11 cellular contexts compared by ENCODE assay signal in genomic region chr21:41664881-41665765, GRCh38.
DNase-seq lines count a peak whose midpoint lies in the region; TF ChIP-seq lines count a peak whose summit lies in the region.
"Had no signal": no experiment of that assay in that cellular context is flagged by ENCODE, and none has a peak within 500 bp of the region (broad histone marks: within the 10 kb centered on the region; RNA-seq: fewer than 3 reads in every experiment).

No MANE protein-coding gene starts in this region.

- POLR2A ChIA-PET in SK-N-SH (lab: Yijun Ruan, JAX): no interaction called here
- POLR2A ChIA-PET in HEK293T (lab: Yijun Ruan, JAX): no interaction called here

- no peak overlapping the region for H4K91ac ChIP-seq in neuronal stem cell (ENCODE audit: low read depth, low read length, poor library complexity)

- no peaks in the 10 kb centered on the region for H3K9me2 ChIP-seq in SK-N-SH

- H3K23ac ChIP-seq in neuronal stem cell (ENCODE audit: low read depth, low read length, poor library complexity): peak overlapping the region; percentile 40

- peak overlapping the region; percentile 28 for H2BK120ac ChIP-seq in neuronal stem cell (ENCODE audit: low read depth, low read length)

- H2AFZ ChIP-seq in SK-N-SH (ENCODE audit: low read depth) (peak overlapping the region; percentile 68), neuronal stem cell (ENCODE audit: low read length) (peak overlapping the region; percentile 57)

- peak overlapping the region; percentile 35 for H2BK15ac ChIP-seq in neuronal stem cell (ENCODE audit: low read length)

- H3K27ac ChIP-seq in SK-N-SH (ENCODE audit: low read depth in 2 of 2, low read length in 1 of 2) (no peak overlapping the region), neuronal stem cell (replicated peaks; ENCODE audit: low read length) (no peak overlapping the region), testis (no peak overlapping the region)

- TF ChIP-seq RAD21 in SK-N-SH (IDR thresholded peaks at IDR 0.05; ENCODE audit: low read length): no peak

- peak overlapping the region; percentile 76 for H2AK5ac ChIP-seq in neuronal stem cell (ENCODE audit: low read depth, low read length)

- H3F3A ChIP-seq in SK-N-SH (replicated peaks; ENCODE audit: insufficient read depth): no peaks in the 10 kb centered on the region

- H3K4me1 ChIP-seq in SK-N-SH (ENCODE audit: control insufficient read depth in 1 of 2, insufficient read depth in 2 of 2, low read depth in 1 of 2, low read length in 1 of 2) (peaks cover 0 to 5% of the 10 kb centered on the region in 2 experiments; a peak in 1 of 4 replicates), neuronal stem cell (ENCODE audit: control insufficient read depth in 2 of 2, insufficient read depth in 1 of 2, low read depth in 1 of 2, low read length in 2 of 2) (peaks cover 16 to 17% of the 10 kb centered on the region in 2 donors), testis (peaks cover 3% of the 10 kb centered on the region)

- 69% methylated on average over 14 of the region's 32 CpGs for WGBS in SK-N-SH (ENCODE audit: low lambda C conversion rate)
- no CpG with 5 or more reads among the region's 32 CpGs for WGBS in neuronal stem cell (ENCODE audit: extremely low coverage in 2 of 2, insufficient read length in 2 of 2, insufficient replicate concordance in 1 of 2), 2 donors
- 69 to 75% methylated on average over 24 to 29 of the region's 32 CpGs for WGBS in testis, 2 donors

- H3K9ac ChIP-seq in SK-N-SH: no peak overlapping the region
- H3K9ac ChIP-seq in neuronal stem cell (ENCODE audit: low read depth, low read length, poor library complexity): no peak overlapping the region

- H3K79me2 ChIP-seq in SK-N-SH (ENCODE audit: insufficient read depth): no peaks in the 10 kb centered on the region

- H3K4me3 ChIP-seq in SK-N-SH (ENCODE audit: low read depth in 2 of 2, low read length in 1 of 2) (no peak overlapping the region), fibroblast of villous mesenchyme (ENCODE audit: low read depth, low read length) (no peak overlapping the region), neuronal stem cell (ENCODE audit: low read length in 2 of 2) (no peak overlapping the region), testis (no peak overlapping the region)

- H3K9me3 ChIP-seq in SK-N-SH (no peaks in the 10 kb centered on the region), neuronal stem cell (replicated peaks in 1 of 2; ENCODE audit: control insufficient read depth in 2 of 2, insufficient read depth in 1 of 2, low read depth in 1 of 2, low read length in 2 of 2) (no peaks in the 10 kb centered on the region), testis (no peaks in the 10 kb centered on the region)

- peak overlapping the region; percentile 37 for H3K4ac ChIP-seq in neuronal stem cell (ENCODE audit: low read length)

- peak overlapping the region; percentile 80 for H3K18ac ChIP-seq in neuronal stem cell (ENCODE audit: low read length)

- no peak for TF ChIP-seq POLR2A in testis (IDR thresholded peaks at IDR 0.05)

- CTCF ChIA-PET in SK-N-SH (lab: Yijun Ruan, JAX): interaction anchor here (0.6 kb wide), 1 partner anchor 223 kb away, joined by 3 read pairs; no protein-coding TSS in a partner anchor
- CTCF ChIA-PET in HEK293T (lab: Yijun Ruan, JAX): no interaction called here

- H3K14ac ChIP-seq in neuronal stem cell (ENCODE audit: low read length): peak overlapping the region; percentile 51

- H3K27me3 ChIP-seq in SK-N-SH (ENCODE audit: insufficient read depth) (no peaks in the 10 kb centered on the region), neuronal stem cell (ENCODE audit: control insufficient read depth in 3 of 3, insufficient read depth in 3 of 3, low read depth in 1 of 3, low read length in 3 of 3) (no peaks in the 10 kb centered on the region), testis (no peaks in the 10 kb centered on the region)

- H2BK12ac ChIP-seq in neuronal stem cell (ENCODE audit: low read length): peak overlapping the region; percentile 69

- H2BK5ac ChIP-seq in neuronal stem cell (ENCODE audit: low read length): no peak overlapping the region

- no peak for TF ChIP-seq EP300 in SK-N-SH (IDR thresholded peaks at IDR 0.05; ENCODE audit: borderline replicate concordance in 1 of 2, low read depth in 1 of 2, low read length in 1 of 2)

- TF ChIP-seq CTCF in SK-N-SH (IDR thresholded peaks at IDR 0.05): no peak
- no peak for TF ChIP-seq CTCF in fibroblast of villous mesenchyme (IDR thresholded peaks at IDR 0.05; ENCODE audit: insufficient read depth, low read depth, low read length)
- no peak for TF ChIP-seq CTCF in GM13976 (IDR thresholded peaks at IDR 0.05; ENCODE audit: borderline replicate concordance, control extremely low read depth, extremely low read depth, insufficient read depth, missing control alignments)
- TF ChIP-seq CTCF in testis (IDR thresholded peaks at IDR 0.05): no peak

- DNase-seq in CD1c-positive myeloid dendritic cell (ENCODE audit: extremely low spot score) (peak; percentile 22), SK-N-SH (no peak), fibroblast of villous mesenchyme (ENCODE audit: low read depth) (peak; percentile 42), neuronal stem cell (ENCODE audit: low spot score) (no peak), GM13976 (ENCODE audit: low spot score) (no peak), testis (no peak), HEK293T (ENCODE audit: extremely low spot score) (no peak), NCI-H2196 treated with DMSO at 0.1 percent for 48 hours (lab: John Stamatoyannopoulos, UW; ENCODE audit: unreplicated experiment) (no peak)
- DNase-seq: activated CD4-positive, CD25-positive, alpha-beta regulatory T cell treated with anti-CD3 and anti-CD28 coated beads, Interleukin-2, amount 50 U/mL, for 72 hours; CD4-positive, CD25-positive, alpha-beta regulatory T cell; NCI-H1105 treated with DMSO at 0.1 percent for 48 hours had no signal

- H3K79me1 ChIP-seq in neuronal stem cell (ENCODE audit: low read depth, low read length): no peaks in the 10 kb centered on the region

- in situ Hi-C loops in GM13976 (cut with MboI; ENCODE audit: low sequenced_read_pairs, unreplicated experiment): no loop called here

- H3K4me2 ChIP-seq in SK-N-SH: peak overlapping the region; percentile 33; the same call in 1 of the 2 replicates
- peak overlapping the region; percentile 15 for H3K4me2 ChIP-seq in neuronal stem cell (ENCODE audit: insufficient read depth, low read length, poor library complexity, severe bottlenecking)

- H3K36me3 ChIP-seq in SK-N-SH (replicated peaks in 1 of 2; ENCODE audit: control insufficient read depth in 1 of 2, insufficient read depth in 2 of 2, low read length in 1 of 2): no peaks in the 10 kb centered on the region
- no peaks in the 10 kb centered on the region for H3K36me3 ChIP-seq in neuronal stem cell (replicated peaks in 1 of 2; ENCODE audit: control insufficient read depth in 2 of 2, insufficient read depth in 2 of 2, low read length in 2 of 2)
- H3K36me3 ChIP-seq in testis (ENCODE audit: low read depth, missing control alignments): no peaks in the 10 kb centered on the region

- no peaks in the 10 kb centered on the region for H4K20me1 ChIP-seq in SK-N-SH (ENCODE audit: insufficient read depth)

- no peak overlapping the region for H4K8ac ChIP-seq in neuronal stem cell (ENCODE audit: low read depth, low read length)

- intact Hi-C loops in testis (cut with DNase I; ENCODE audit: low total_unique reads): no loop called here

TF ChIP-seq in SK-N-SH, 30 proteins besides CTCF, POLR2A, EP300 and RAD21 (continues in another document):
- TF ChIP-seq, protein P1, sequence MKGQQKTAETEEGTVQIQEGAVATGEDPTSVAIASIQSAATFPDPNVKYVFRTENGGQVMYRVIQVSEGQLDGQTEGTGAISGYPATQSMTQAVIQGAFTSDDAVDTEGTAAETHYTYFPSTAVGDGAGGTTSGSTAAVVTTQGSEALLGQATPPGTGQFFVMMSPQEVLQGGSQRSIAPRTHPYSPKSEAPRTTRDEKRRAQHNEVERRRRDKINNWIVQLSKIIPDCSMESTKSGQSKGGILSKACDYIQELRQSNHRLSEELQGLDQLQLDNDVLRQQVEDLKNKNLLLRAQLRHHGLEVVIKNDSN (IDR thresholded peaks at IDR 0.05; ENCODE audit: borderline replicate concordance, low read depth): no peak
- TF ChIP-seq TEAD4 (IDR thresholded peaks at IDR 0.05; ENCODE audit: borderline replicate concordance, insufficient read depth) (no peak), NFIC (IDR thresholded peaks at IDR 0.05; ENCODE audit: borderline replicate concordance) (no peak), RFX5 (IDR thresholded peaks at IDR 0.05; ENCODE audit: low read length) (no peak), GABPA (IDR thresholded peaks at IDR 0.05; ENCODE audit: low read depth) (no peak), GATA2 (CRISPR knock-in tag; IDR thresholded peaks at IDR 0.05) (no peak)

TF ChIP-seq in HEK293T, 16 proteins besides CTCF, POLR2A, EP300 and RAD21:
- TF ChIP-seq LEF1 (IDR thresholded peaks at IDR 0.05; ENCODE audit: borderline replicate concordance) (no peak), CTBP1 (IDR thresholded peaks at IDR 0.05; ENCODE audit: borderline replicate concordance) (no peak), FOXK2 (IDR thresholded peaks at IDR 0.05) (no peak), PKNOX1 (IDR thresholded peaks at IDR 0.05) (no peak), FOXA1 (IDR thresholded peaks at IDR 0.05) (no peak), FOXM1 (IDR thresholded peaks at IDR 0.05; ENCODE audit: borderline replicate concordance) (no peak), ELF4 (IDR thresholded peaks at IDR 0.05) (no peak), NFRKB (IDR thresholded peaks at IDR 0.05) (no peak), ZNF384 (IDR thresholded peaks at IDR 0.05) (no peak), SUZ12 (IDR thresholded peaks at IDR 0.05) (no peak), TARDBP (IDR thresholded peaks at IDR 0.05) (no peak), L3MBTL2 (conservative IDR thresholded peaks at IDR 0.05) (no peak)

Comparison
In these comparisons a context has a peak if more than half of its experiments do, and no peak if none do; other contexts are left out.
1. DNase-seq: peak in CD1c-positive myeloid dendritic cell (single experiment) and fibroblast of villous mesenchyme (single experiment); none in SK-N-SH (single experiment), neuronal stem cell (single experiment), GM13976 (single experiment), testis (single experiment), HEK293T (single experiment) and NCI-H2196 treated with DMSO at 0.1 percent for 48 hours (single experiment).